ENCODE assay signal across 23 cellular contexts in genomic region chr1:214127705-214128104, GRCh38.
DNase-seq lines count a peak whose midpoint lies in the region; ATAC-seq, FAIRE-seq and TF ChIP-seq lines count a peak whose summit lies in the region.
"Had no signal": no experiment of that assay in that cellular context is flagged by ENCODE, and none has a peak within 500 bp of the region (broad histone marks: within the 10 kb centered on the region; RNA-seq: fewer than 3 reads in every experiment).

No MANE protein-coding gene starts in this region.

- H3K36me3 Mint-ChIP-seq in naive thymus-derived CD8-positive, alpha-beta T cell = no peaks in the 10 kb centered on the region
- H3K36me3 Mint-ChIP-seq: CD14-positive monocyte; CD4-positive, alpha-beta memory T cell; CD4-positive, CD25-positive, alpha-beta regulatory T cell; CD8-positive, alpha-beta memory T cell had no signal

- BruUV-seq in K562 (replicated peaks; lab: Mats Ljungman, UMichigan) (no TSS peak), HepG2 (replicated peaks; lab: Mats Ljungman, UMichigan) (no TSS peak)

- H3K9ac ChIP-seq in K562 (ENCODE audit: insufficient read depth in 1 of 2, low read depth in 2 of 2, low read length in 2 of 2) = no peak overlapping the region
- no peak overlapping the region for H3K9ac ChIP-seq in HepG2 (ENCODE audit: insufficient read depth, low read depth, low read length)
- H3K9ac ChIP-seq: BLaER1 had no signal

- H3K36me3 ChIP-seq in K562 (ENCODE audit: control insufficient read depth, insufficient read depth, low read length) (no peaks in the 10 kb centered on the region), HepG2 (replicated peaks in 1 of 2; ENCODE audit: control insufficient read depth in 1 of 2, insufficient read depth in 2 of 2, low read length in 2 of 2) (no peaks in the 10 kb centered on the region), right lobe of liver (no peaks in the 10 kb centered on the region), vagina (no peaks in the 10 kb centered on the region)
- H3K36me3 ChIP-seq: BE2C, BLaER1 had no signal

- no peak for DNase-seq in D721Med (ENCODE audit: insufficient read length, low spot score)
- no peak for DNase-seq in K562 (ENCODE audit: extremely low read depth in 1 of 4, low spot score in 3 of 4)
- DNase-seq in HepG2 (ENCODE audit: low spot score) = no peak
- no peak for DNase-seq in right lobe of liver
- no peak for DNase-seq in naive thymus-derived CD8-positive, alpha-beta T cell
- no peak for DNase-seq in vagina (ENCODE audit: extremely low spot score in 2 of 2)
- DNase-seq in 8988T = no peak
- DNase-seq: ACHN; BE2C; C1 segment of cervical spinal cord; CD4-positive, alpha-beta memory T cell; CD4-positive, CD25-positive, alpha-beta regulatory T cell; CD8-positive, alpha-beta memory T cell; COR-L47; DMS79 treated with DMSO at 0.1 percent for 48 hours; GF-D8 had no signal

- no peaks in the 10 kb centered on the region for H4K20me1 ChIP-seq in K562 (replicated peaks; ENCODE audit: control insufficient read depth, insufficient read depth, low read length)
- no peaks in the 10 kb centered on the region for H4K20me1 ChIP-seq in HepG2 (ENCODE audit: insufficient read depth, low read length)
- H4K20me1 ChIP-seq: BLaER1 had no signal

- WGBS in K562 (ENCODE audit: insufficient coverage, low coverage, missing lambda C conversion rate) = 2% methylated on average over 4 of the region's 4 CpGs
- WGBS in HepG2 (ENCODE audit: low lambda C conversion rate) = 97% methylated on average over 4 of the region's 4 CpGs
- 93% methylated on average over 4 of the region's 4 CpGs for WGBS in right lobe of liver (ENCODE audit: insufficient coverage, low coverage, low lambda C conversion rate, missing lambda C conversion rate)

- in situ Hi-C loops in K562 (cut with MboI) (no loop called here), HepG2 (cut with HindIII; ENCODE audit: extremely low pct_ligation_motif_present, low pct_unique_long_range_greater_than_20kb) (loop anchor here (10.0 kb wide), 4 partner anchors 563 to 1003 kb away; no protein-coding TSS in a partner anchor)

- no peaks in the 10 kb centered on the region for H3K9me1 ChIP-seq in K562 (ENCODE audit: control insufficient read depth, insufficient read depth, low read length)

- ATAC-seq in K562 = no peak
- no peak for ATAC-seq in HepG2
- no peak for ATAC-seq in right lobe of liver
- ATAC-seq in naive thymus-derived CD8-positive, alpha-beta T cell = no peak

- H2AFZ ChIP-seq in K562 (ENCODE audit: low read depth, low read length) = no peak overlapping the region
- H2AFZ ChIP-seq in HepG2 (ENCODE audit: low read length) = no peak overlapping the region

- H3K9me3 ChIP-seq in K562 (replicated peaks; ENCODE audit: control insufficient read depth, insufficient read depth, low read depth, low read length) = no peaks in the 10 kb centered on the region
- H3K9me3 ChIP-seq in HepG2 (ENCODE audit: low read length) = no peaks in the 10 kb centered on the region
- H3K9me3 ChIP-seq in right lobe of liver = no peaks in the 10 kb centered on the region
- no peaks in the 10 kb centered on the region for H3K9me3 ChIP-seq in vagina
- H3K9me3 ChIP-seq: BE2C, BLaER1 had no signal

- POLR2A ChIA-PET in K562 (lab: Yijun Ruan, JAX) (no interaction called here), HepG2 (lab: Yijun Ruan, JAX) (no interaction called here)
- POLR2A ChIA-PET in naive thymus-derived CD8-positive, alpha-beta T cell (lab: Charles Lee) = no interaction called here

- H3K27ac ChIP-seq in K562 (ENCODE audit: extremely low read depth, low read depth, low read length) = no peak overlapping the region
- H3K27ac ChIP-seq in HepG2 (ENCODE audit: extremely low read length, insufficient read depth, low read length) = no peak overlapping the region
- peak overlapping the region in 2 of 3 donors; percentile 53 to 54 for H3K27ac ChIP-seq in right lobe of liver
- no peak overlapping the region for H3K27ac ChIP-seq in vagina
- H3K27ac ChIP-seq: 22Rv1, BLaER1 had no signal

- H3K4me2 ChIP-seq in K562 (ENCODE audit: insufficient read depth, low read length) = no peak overlapping the region
- no peak overlapping the region for H3K4me2 ChIP-seq in HepG2 (ENCODE audit: low read depth, low read length)
- H3K4me2 ChIP-seq: BLaER1 had no signal

- H3K27me3 ChIP-seq in K562 (ENCODE audit: control insufficient read depth in 2 of 2, insufficient read depth in 2 of 2, low read length in 2 of 2) (peaks cover 2 to 6% of the 10 kb centered on the region in 2 experiments; a peak in 2 of 5 replicates), HepG2 (ENCODE audit: control insufficient read depth in 1 of 2, insufficient read depth in 2 of 2, low read length in 2 of 2) (peaks cover 0 to 7% of the 10 kb centered on the region in 2 experiments; a peak in 3 of 5 replicates), right lobe of liver (no peaks in the 10 kb centered on the region), vagina (no peaks in the 10 kb centered on the region)
- H3K27me3 ChIP-seq: BE2C, BLaER1 had no signal

- H3K4me3 ChIP-seq in K562 = no peak overlapping the region
- H3K4me3 ChIP-seq in HepG2 (replicated peaks in 1 of 3; ENCODE audit: insufficient read depth in 1 of 3, low read depth in 2 of 3, low read length in 3 of 3) = no peak overlapping the region
- H3K4me3 ChIP-seq in right lobe of liver = no peak overlapping the region
- H3K4me3 ChIP-seq in vagina = no peak overlapping the region
- H3K4me3 ChIP-seq: BLaER1 had no signal

- H3K4me3 Mint-ChIP-seq in naive thymus-derived CD8-positive, alpha-beta T cell = no peak overlapping the region
- H3K4me3 Mint-ChIP-seq: CD14-positive monocyte; CD4-positive, alpha-beta memory T cell; CD4-positive, CD25-positive, alpha-beta regulatory T cell; CD8-positive, alpha-beta memory T cell had no signal

- CTCF ChIA-PET in K562 (lab: Yijun Ruan, JAX; ENCODE audit: low intra/inter-chr PET ratio) (no interaction called here), HepG2 (lab: Yijun Ruan, JAX; ENCODE audit: low intra/inter-chr PET ratio, low total read pairs) (no interaction called here)

- TF ChIP-seq POLR2A in K562 (conservative IDR thresholded peaks at IDR 0.05) (no peak), HepG2 (IDR thresholded peaks at IDR 0.05; ENCODE audit: insufficient read depth in 1 of 2, low read depth in 2 of 2, low read length in 2 of 2) (no peak), right lobe of liver (IDR thresholded peaks at IDR 0.05) (no peak), vagina (IDR thresholded peaks at IDR 0.05) (no peak)

- H3K27ac Mint-ChIP-seq in naive thymus-derived CD8-positive, alpha-beta T cell = no peak overlapping the region
- H3K27ac Mint-ChIP-seq: CD4-positive, alpha-beta memory T cell; CD4-positive, CD25-positive, alpha-beta regulatory T cell; CD8-positive, alpha-beta memory T cell had no signal

- intact Hi-C loops in K562 (cut with micrococcal nuclease) = no loop called here
- intact Hi-C loops in HepG2 (cut with micrococcal nuclease; ENCODE audit: unreplicated experiment) = no loop called here
- intact Hi-C loops in right lobe of liver (cut with DNase I) = no loop called here
- intact Hi-C loops in vagina (cut with DNase I) = no loop called here

- H3K9me3 Mint-ChIP-seq in naive thymus-derived CD8-positive, alpha-beta T cell = no peaks in the 10 kb centered on the region

- H3K79me2 ChIP-seq in K562 (ENCODE audit: control insufficient read depth, insufficient read depth, low read length) = no peaks in the 10 kb centered on the region
- no peaks in the 10 kb centered on the region for H3K79me2 ChIP-seq in HepG2 (ENCODE audit: insufficient read depth, low read length)

- H3K4me1 Mint-ChIP-seq in naive thymus-derived CD8-positive, alpha-beta T cell = peaks cover 0 to 3% (median 2%) of the 10 kb centered on the region in 4 donors
- H3K4me1 Mint-ChIP-seq: CD14-positive monocyte had no signal

- TF ChIP-seq EP300 in K562 (IDR thresholded peaks at IDR 0.05; ENCODE audit: low read length) (no peak), HepG2 (IDR thresholded peaks at IDR 0.05; ENCODE audit: low read depth in 2 of 2, low read length in 2 of 2) (no peak), HepG2 (CRISPR knock-in tag; IDR thresholded peaks at IDR 0.05; ENCODE audit: borderline replicate concordance) (no peak)

- TF ChIP-seq CTCF in D721Med (IDR thresholded peaks at IDR 0.05; ENCODE audit: insufficient read depth, missing control alignments) (no peak), K562 (IDR thresholded peaks at IDR 0.05 in 2 of 3, conservative IDR thresholded peaks at IDR 0.05 in 1 of 3; ENCODE audit: insufficient read depth in 2 of 3, low read depth in 1 of 3, low read length in 3 of 3) (no peak), HepG2 (CRISPR knock-in tag; IDR thresholded peaks at IDR 0.05) (no peak), right lobe of liver (IDR thresholded peaks at IDR 0.05) (no peak), vagina (IDR thresholded peaks at IDR 0.05) (no peak)

- H3K4me1 ChIP-seq in K562 (replicated peaks in 1 of 2; ENCODE audit: control insufficient read depth in 2 of 2, insufficient read depth in 2 of 2, low read length in 2 of 2) (no peaks in the 10 kb centered on the region; a peak in 1 of 5 replicates), HepG2 (ENCODE audit: insufficient read depth, low read length) (peaks cover 64% of the 10 kb centered on the region), right lobe of liver (peaks cover 0 to 47% (median 9%) of the 10 kb centered on the region in 4 donors), vagina (no peaks in the 10 kb centered on the region)

- peak; percentile 51 for FAIRE-seq in D721Med (lab: Jason Lieb, UNC)
- no peak for FAIRE-seq in K562 (lab: Jason Lieb, UNC)
- FAIRE-seq in HepG2 (lab: Jason Lieb, UNC) = no peak
- FAIRE-seq: A204.1, G401.6, GM12891, GM19239 had no signal

- H3K27me3 Mint-ChIP-seq in naive thymus-derived CD8-positive, alpha-beta T cell = peaks cover 2 to 17% (median 11%) of the 10 kb centered on the region in 5 donors

- TF ChIP-seq RAD21 in K562 (CRISPR knock-in tag; conservative IDR thresholded peaks at IDR 0.05 in 1 of 2, IDR thresholded peaks at IDR 0.05 in 1 of 2) (no peak), HepG2 (CRISPR knock-in tag; IDR thresholded peaks at IDR 0.05) (no peak)

TF ChIP-seq in K562, 482 proteins besides CTCF, POLR2A, EP300 and RAD21 (continues in another document):
- TF ChIP-seq SOX6 (IDR thresholded peaks at IDR 0.05) = no peak

TF ChIP-seq in HepG2, 621 proteins besides CTCF, POLR2A, EP300 and RAD21 (continues in another document):
- TF ChIP-seq ATF7 (IDR thresholded peaks at IDR 0.05) = peak; percentile 82
- no peak for TF ChIP-seq ATF7 (CRISPR knock-in tag; IDR thresholded peaks at IDR 0.05)

Comparison
In these comparisons a context has a peak if more than half of its experiments do, and no peak if none do; other contexts are left out.
1. H3K27ac ChIP-seq: peak in right lobe of liver (2 of 3); none in K562 (single experiment), HepG2 (single experiment) and vagina (single experiment).